ENCODE assay signal across 7 cellular contexts in genomic region chr12:108730337-108731104, GRCh38. TPM values are rescaled to one million over a fixed set of nuclear protein-coding genes. Genes with fewer than 3 reads are reported as not detected.
DNase-seq lines count a peak whose midpoint lies in the region; ATAC-seq, FAIRE-seq and TF ChIP-seq lines count a peak whose summit lies in the region.

No MANE protein-coding gene starts in this region.

- H3K27me3 ChIP-seq in HUES64 (ENCODE audit: insufficient read depth, low read length) (no peaks in the 10 kb centered on the region), OCI-LY1 (ENCODE audit: insufficient read depth, low read length) (no peaks in the 10 kb centered on the region), neural cell (ENCODE audit: insufficient read depth, low read depth, low read length) (no peaks in the 10 kb centered on the region), thoracic aorta (replicated peaks; ENCODE audit: insufficient read depth) (no peaks in the 10 kb centered on the region)

- peak; percentile 56 for FAIRE-seq in GM12892 (lab: Jason Lieb, UNC)

- H3K27ac Mint-ChIP-seq in activated T-helper 17 cell treated with anti-CD3 and anti-CD28 coated beads, Interleukin-2, amount 50 U/mL, for 72 hours = peak overlapping the region; percentile 79

- peak; percentile 51; the same call in 1 of the 2 replicates for TF ChIP-seq POLR2A in GM12892 (IDR thresholded peaks at IDR 0.05; ENCODE audit: low read depth, low read length)

- H3K9me2 ChIP-seq in OCI-LY1 (ENCODE audit: low read depth, low read length) (no peaks in the 10 kb centered on the region), neural cell (ENCODE audit: insufficient read depth, low read length) (no peaks in the 10 kb centered on the region)

- peak overlapping the region; percentile 94 for H3K4me3 ChIP-seq in HUES64 (ENCODE audit: low read length)
- H3K4me3 ChIP-seq in OCI-LY1 (ENCODE audit: low read depth, low read length, poor library complexity, severe bottlenecking) = peak overlapping the region; percentile 93
- H3K4me3 ChIP-seq in foreskin fibroblast (ENCODE audit: low read depth in 1 of 2, low read length in 2 of 2) = peak overlapping the region; percentile 90 to 91
- H3K4me3 ChIP-seq in neural cell (ENCODE audit: low read length) = peak overlapping the region; percentile 97
- peak overlapping the region; percentile 94 for H3K4me3 ChIP-seq in thoracic aorta

- H3K36me3 ChIP-seq in HUES64 (ENCODE audit: insufficient read depth, low read length) (no peaks in the 10 kb centered on the region), OCI-LY1 (ENCODE audit: insufficient read depth, low read length) (no peaks in the 10 kb centered on the region; the same call in 1 of the 2 replicates), neural cell (ENCODE audit: insufficient read depth, low read length) (no peaks in the 10 kb centered on the region), thoracic aorta (no peaks in the 10 kb centered on the region)

- H3K27ac ChIP-seq in HUES64 (ENCODE audit: low read depth, low read length) (peak overlapping the region; percentile 84), OCI-LY1 (ENCODE audit: low read depth, low read length, poor library complexity, severe bottlenecking) (peak overlapping the region; percentile 7), neural cell (ENCODE audit: low read length) (peak overlapping the region; percentile 94), thoracic aorta (peak overlapping the region; percentile 92 to 98)

- H3K9me3 Mint-ChIP-seq in activated T-helper 17 cell treated with anti-CD3 and anti-CD28 coated beads, Interleukin-2, amount 50 U/mL, for 72 hours = no peaks in the 10 kb centered on the region

- TF ChIP-seq EP300 in neural cell (conservative IDR thresholded peaks at IDR 0.05; ENCODE audit: poor library complexity, severe bottlenecking) = peak; percentile 41

- H3K79me2 ChIP-seq in OCI-LY1 (ENCODE audit: insufficient read depth, low read length) (no peaks in the 10 kb centered on the region), neural cell (replicated peaks; ENCODE audit: insufficient read depth, low read length) (peaks cover 45% of the 10 kb centered on the region)

- H3K4me1 Mint-ChIP-seq in activated T-helper 17 cell treated with anti-CD3 and anti-CD28 coated beads, Interleukin-2, amount 50 U/mL, for 72 hours = peaks cover 25% of the 10 kb centered on the region

- peak overlapping the region; percentile 78 for H3K9ac ChIP-seq in HUES64 (ENCODE audit: low read depth, low read length)
- peak overlapping the region; percentile 88 for H3K9ac ChIP-seq in OCI-LY1 (ENCODE audit: low read length)
- peak overlapping the region; percentile 100 for H3K9ac ChIP-seq in neural cell (ENCODE audit: low read length)

- no peaks in the 10 kb centered on the region for H4K20me1 ChIP-seq in OCI-LY1 (ENCODE audit: insufficient read depth, low read length)
- H4K20me1 ChIP-seq in neural cell (ENCODE audit: insufficient read depth) = no peaks in the 10 kb centered on the region

- under 1% methylated on average over 46 of the region's 46 CpGs for WGBS in HUES64

- H3K4me1 ChIP-seq in HUES64 (ENCODE audit: insufficient read depth, low read length) = peaks cover 21% of the 10 kb centered on the region
- peaks cover 27% of the 10 kb centered on the region for H3K4me1 ChIP-seq in OCI-LY1 (ENCODE audit: insufficient read depth, low read length, severe bottlenecking)
- H3K4me1 ChIP-seq in thoracic aorta (ENCODE audit: control insufficient read depth in 1 of 2, low read depth in 2 of 2) = peaks cover 21 to 54% of the 10 kb centered on the region in 2 donors

- ATAC-seq in activated T-helper 17 cell treated with anti-CD3 and anti-CD28 coated beads, Interleukin-2, amount 50 U/mL, for 72 hours (replicated peaks) = peak; percentile 5
- ATAC-seq in thoracic aorta (ENCODE audit: insufficient number of reproducible peaks, low FRiP score, low read depth) = no peak

- peak; percentile 41 for DNase-seq in GM12892 (ENCODE audit: insufficient read length)
- peak; percentile 87 to 91 for DNase-seq in foreskin fibroblast
- peak; percentile 53 for DNase-seq in thoracic aorta (ENCODE audit: low spot score)

- peaks cover 19% of the 10 kb centered on the region for H3K36me3 Mint-ChIP-seq in activated T-helper 17 cell treated with anti-CD3 and anti-CD28 coated beads, Interleukin-2, amount 50 U/mL, for 72 hours (ENCODE audit: low read depth)

- TF ChIP-seq RAD21 in neural cell (conservative IDR thresholded peaks at IDR 0.05) = no peak

- no peaks in the 10 kb centered on the region for H3F3A ChIP-seq in OCI-LY1 (ENCODE audit: insufficient read depth, low read length)
- peaks cover 11% of the 10 kb centered on the region for H3F3A ChIP-seq in neural cell (ENCODE audit: insufficient read depth, low read length, poor library complexity, severe bottlenecking)

- no peak overlapping the region for H2AFZ ChIP-seq in OCI-LY1 (ENCODE audit: low read length)
- peak overlapping the region; percentile 56 for H2AFZ ChIP-seq in neural cell (ENCODE audit: low read depth, low read length)

- H3K9me3 ChIP-seq in HUES64 (ENCODE audit: insufficient read depth, low read depth, low read length) (no peaks in the 10 kb centered on the region), OCI-LY1 (ENCODE audit: low read length) (no peaks in the 10 kb centered on the region), neural cell (ENCODE audit: low read length) (no peaks in the 10 kb centered on the region), thoracic aorta (no peaks in the 10 kb centered on the region)

- H3K4me2 ChIP-seq in OCI-LY1 (ENCODE audit: low read length) (peak overlapping the region; percentile 84), neural cell (ENCODE audit: low read length) (peak overlapping the region; percentile 90)

- TF ChIP-seq CTCF in OCI-LY1 (IDR thresholded peaks at IDR 0.05; ENCODE audit: low read length) (no peak), foreskin fibroblast (IDR thresholded peaks at IDR 0.05; ENCODE audit: low read depth, low read length) (no peak), neural cell (IDR thresholded peaks at IDR 0.05; ENCODE audit: poor library complexity, severe bottlenecking) (no peak), thoracic aorta (IDR thresholded peaks at IDR 0.05) (no peak)

- H3K4me3 Mint-ChIP-seq in activated T-helper 17 cell treated with anti-CD3 and anti-CD28 coated beads, Interleukin-2, amount 50 U/mL, for 72 hours = peak overlapping the region; percentile 94

- H3K27me3 Mint-ChIP-seq in activated T-helper 17 cell treated with anti-CD3 and anti-CD28 coated beads, Interleukin-2, amount 50 U/mL, for 72 hours = no peaks in the 10 kb centered on the region

TF ChIP-seq in neural cell, 6 proteins besides CTCF, POLR2A, EP300 and RAD21:
- peak; percentile 67 for TF ChIP-seq MXI1 (conservative IDR thresholded peaks at IDR 0.05; ENCODE audit: poor library complexity, severe bottlenecking)
- TF ChIP-seq EZH2 (IDR thresholded peaks at IDR 0.05; ENCODE audit: borderline replicate concordance, insufficient read depth, low read length, poor library complexity, severe bottlenecking) = no peak
- TF ChIP-seq SMC3 (conservative IDR thresholded peaks at IDR 0.05; ENCODE audit: poor library complexity) = peak; percentile 42
- TF ChIP-seq POLR2AphosphoS5 (IDR thresholded peaks at IDR 0.05) = peak; percentile 88
- TF ChIP-seq REST (IDR thresholded peaks at IDR 0.05; ENCODE audit: borderline replicate concordance) = peak; percentile 89
- peak; percentile 86 for TF ChIP-seq TAF1 (IDR thresholded peaks at IDR 0.05; ENCODE audit: low read depth)

RNA-seq across cellular contexts. Expression of gene CORO1C, which starts 0.8 kb away (rescaled TPM):
- 107 TPM for polyA plus RNA-seq in GM12892 (2012; ENCODE audit: missing spikeins)
- polyA plus RNA-seq in HUES64 (2013, experiment 1 of 2) = 74.6 TPM
- 80.3 TPM for polyA plus RNA-seq in HUES64 (2013, experiment 2 of 2)
- 100 to 1,000 TPM in 1 of 2 donors, 10 to 100 TPM in 1; 81.9 to 101 TPM for total RNA-seq in activated T-helper 17 cell treated with anti-CD3 and anti-CD28 coated beads, Interleukin-2, amount 50 U/mL, for 72 hours
- polyA plus RNA-seq in neural cell = 120 and 123 TPM in 2 replicates
- polyA minus RNA-seq in neural cell = 248 and 272 TPM in 2 replicates
- total RNA-seq in thoracic aorta = 100 to 1,000 TPM; 157 to 208 TPM

Comparison
In these comparisons a context has a peak if more than half of its experiments do, and no peak if none do; other contexts are left out.
1. H3K27ac ChIP-seq: peak in every context shown above with its lines; median percentile 95 in thoracic aorta; 94 in neural cell; 84 in HUES64; 7 in OCI-LY1.